Comparison of ENCODE assay signal across 9 cellular contexts in the genomic region with DNA sequence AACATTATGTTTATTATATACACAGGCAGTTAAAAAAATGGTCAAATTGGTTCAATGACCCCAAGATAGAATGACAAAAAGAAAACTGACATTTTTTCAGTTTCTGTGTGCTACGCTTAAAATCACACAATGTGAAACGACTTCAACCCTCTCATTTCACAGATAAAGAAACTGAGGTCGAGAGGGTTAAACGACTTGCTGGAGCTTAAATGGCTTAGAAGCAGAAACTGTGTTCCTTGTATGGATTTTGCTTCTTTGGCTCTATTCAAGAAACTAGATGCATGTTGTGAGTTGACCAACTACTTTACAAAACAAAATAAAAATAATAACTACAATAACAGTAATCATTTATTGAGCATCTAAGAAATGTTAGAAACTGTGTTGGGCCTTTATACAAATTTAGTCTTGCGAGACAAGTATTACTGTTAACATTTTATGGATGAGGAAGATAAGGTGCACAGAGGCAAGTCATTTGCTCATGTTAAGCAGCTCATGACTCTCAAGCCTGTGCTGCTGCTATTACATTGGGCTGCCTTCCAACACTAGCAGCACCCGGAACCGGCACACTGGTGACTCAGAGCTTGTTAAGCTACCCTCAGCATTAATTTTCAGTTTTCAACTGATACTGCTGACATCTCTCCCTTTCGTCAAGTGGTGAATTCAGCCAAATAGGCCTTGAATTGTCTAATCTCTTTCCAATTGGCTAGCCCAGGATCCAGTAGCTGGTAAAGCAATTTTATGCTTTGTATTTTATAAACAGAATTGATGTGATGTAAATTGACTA.
DNase-seq lines count a peak whose midpoint lies in the region; ATAC-seq, FAIRE-seq and TF ChIP-seq lines count a peak whose summit lies in the region.
"Had no signal": no experiment of that assay in that cellular context is flagged by ENCODE, and none has a peak within 500 bp of the region (broad histone marks: within the 10 kb centered on the region; RNA-seq: fewer than 3 reads in every experiment).

No MANE protein-coding gene starts in this region.

- H3K4me3 ChIP-seq in keratinocyte (ENCODE audit: control insufficient read depth in 2 of 3, extremely low read depth in 1 of 3, insufficient read depth in 2 of 3, low read depth in 1 of 3, low read length in 3 of 3) = no peak overlapping the region

- DNase-seq in A172 (ENCODE audit: low spot score) (peak; percentile 92), HT1080 (ENCODE audit: low read depth) (peak; percentile 85), anterior cingulate cortex (lab: John Stamatoyannopoulos, UW) (peak in 30 of 58 donors; percentile 1 to 54 (median 4)), keratinocyte (ENCODE audit: low read depth, low spot score) (no peak), T-helper 17 cell (no peak)
- no peak for DNase-seq in activated effector memory CD4-positive, alpha-beta T cell treated with Interleukin-2 at 50 U/mL for 16 hours
- DNase-seq: NK-92 treated with Interleukin-12 subunit alpha and Interleukin-12 subunit beta, amount 100 ng/mL, for 24 hours had no signal

- H3K4me1 Mint-ChIP-seq in T-helper 17 cell = no peaks in the 10 kb centered on the region

- no peaks in the 10 kb centered on the region for H3K27me3 Mint-ChIP-seq in T-helper 17 cell

- H3K27ac Mint-ChIP-seq in T-helper 17 cell = no peak overlapping the region

- H3K36me3 ChIP-seq in keratinocyte (ENCODE audit: control insufficient read depth in 2 of 2, extremely low read depth in 1 of 2, insufficient read depth in 2 of 2, low read length in 2 of 2) = no peaks in the 10 kb centered on the region

- dilution Hi-C loops in keratinocyte (cut with MboI; ENCODE audit: extremely low pct_ligation_motif_present, low sequenced_read_pairs) = no loop called here

- no peaks in the 10 kb centered on the region for H3K27me3 ChIP-seq in keratinocyte (ENCODE audit: control insufficient read depth, extremely low read depth, insufficient read depth, low read length)

- no peak overlapping the region for H3K4me3 Mint-ChIP-seq in T-helper 17 cell

- peaks cover 4% of the 10 kb centered on the region for H3K4me1 ChIP-seq in keratinocyte (ENCODE audit: control insufficient read depth, extremely low read depth, insufficient read depth, low read length)

- H3K4me2 ChIP-seq in keratinocyte (ENCODE audit: control insufficient read depth, extremely low read depth, insufficient read depth, low read depth, low read length) = peak overlapping the region; percentile 1

- no peaks in the 10 kb centered on the region for H3K36me3 Mint-ChIP-seq in T-helper 17 cell (ENCODE audit: low read depth)

- H4K20me1 ChIP-seq in keratinocyte (ENCODE audit: control insufficient read depth, extremely low read depth, insufficient read depth, low read length) = no peaks in the 10 kb centered on the region

- peak; percentile 97 for FAIRE-seq in keratinocyte (lab: Jason Lieb, UNC)

- TF ChIP-seq CTCF in keratinocyte (optimal IDR thresholded peaks at IDR 0.05 in 1 of 3, IDR thresholded peaks at IDR 0.05 in 1 of 3, conservative IDR thresholded peaks at IDR 0.05 in 1 of 3; ENCODE audit: extremely low read depth in 1 of 3, insufficient read depth in 2 of 3, low read length in 3 of 3) = no peak

- no peak overlapping the region for H3K9ac ChIP-seq in keratinocyte (ENCODE audit: control insufficient read depth, extremely low read depth, insufficient read depth, low read length)

- no peak overlapping the region for H3K27ac ChIP-seq in keratinocyte (ENCODE audit: control insufficient read depth, insufficient read depth, low read length)

- no peaks in the 10 kb centered on the region for H3K9me1 ChIP-seq in keratinocyte (ENCODE audit: control insufficient read depth, extremely low read depth, insufficient read depth, low read length)

- ATAC-seq in T-helper 17 cell (no peak), HG03135 (IDR thresholded peaks at IDR 0.05; ENCODE audit: unreplicated experiment) (no peak), GM21515 (IDR thresholded peaks at IDR 0.05; ENCODE audit: unreplicated experiment) (no peak)

- H3K9me3 ChIP-seq in keratinocyte (ENCODE audit: control insufficient read depth, low read depth, low read length) (no peaks in the 10 kb centered on the region), T-helper 17 cell (ENCODE audit: control insufficient read depth, low read length, poor library complexity, severe bottlenecking) (no peaks in the 10 kb centered on the region)

- H3K79me2 ChIP-seq in keratinocyte (ENCODE audit: control insufficient read depth, insufficient read depth, low read length) = no peaks in the 10 kb centered on the region

- no peak overlapping the region for H2AFZ ChIP-seq in keratinocyte (ENCODE audit: control insufficient read depth, low read length)

Comparison
In these comparisons a context has a peak if more than half of its experiments do, and no peak if none do; other contexts are left out.
1. DNase-seq: peak in A172 (single experiment), HT1080 (single experiment) and anterior cingulate cortex (30 of 58); none in keratinocyte (single experiment), T-helper 17 cell (0 of 3) and activated effector memory CD4-positive, alpha-beta T cell treated with Interleukin-2 at 50 U/mL for 16 hours (single experiment).